Comparison of ENCODE assay signal across 16 cellular contexts in genomic region chr20:56417402-56417801, GRCh38. TPM values are rescaled to one million over a fixed set of nuclear protein-coding genes. Genes with fewer than 3 reads are reported as not detected.
DNase-seq lines count a peak whose midpoint lies in the region; ATAC-seq and TF ChIP-seq lines count a peak whose summit lies in the region.
"Had no signal": no experiment of that assay in that cellular context is flagged by ENCODE, and none has a peak within 500 bp of the region (broad histone marks: within the 10 kb centered on the region; RNA-seq: fewer than 3 reads in every experiment).

No MANE protein-coding gene starts in this region.

- H3K9me3 ChIP-seq in BLaER1 treated with 17β-estradiol and CSF1 and Interleukin-3, amounts not matched to agents 10 nM and 100 nM (replicated peaks in 1 of 11), result no peaks in the 10 kb centered on the region
- H3K9me3 ChIP-seq in CD4-positive, alpha-beta T cell (ENCODE audit: control insufficient read depth, low read length), result no peaks in the 10 kb centered on the region
- no peaks in the 10 kb centered on the region for H3K9me3 ChIP-seq in mesenchymal stem cell (ENCODE audit: control insufficient read depth, low read length)
- H3K9me3 ChIP-seq: ascending aorta, BE2C, esophagus muscularis mucosa had no signal

- no peak for DNase-seq in CD4-positive, alpha-beta T cell
- DNase-seq in mesenchymal stem cell (no peak), posterior cingulate gyrus (no peak)
- no peak for DNase-seq in activated CD4-positive, CD25-positive, alpha-beta regulatory T cell treated with anti-CD3 and anti-CD28 coated beads, Interleukin-2, amount 50 U/mL, for 72 hours
- DNase-seq in stimulated activated CD4-positive, alpha-beta T cell treated with anti-CD3 and anti-CD28 coated beads, Interleukin-2, amount 100 ng/mL, for 24 hours, result no peak
- DNase-seq: BE2C; DMS79; glutamatergic neuron; H9; NCI-H1436; NK-92 treated with Interleukin-12 subunit alpha and Interleukin-12 subunit beta, amount 100 ng/mL, for 24 hours had no signal

- H2BK120ac ChIP-seq in mesenchymal stem cell (ENCODE audit: low read depth, low read length), result no peak overlapping the region

- H2AFZ ChIP-seq in mesenchymal stem cell (ENCODE audit: low read depth, low read length), result no peak overlapping the region

- H3K4me2 ChIP-seq in BLaER1 treated with 17β-estradiol and CSF1 and Interleukin-3, amounts not matched to agents 10 nM and 100 nM, result peak overlapping the region in 6 of 11 experiments; percentile 78 to 84 (median 79); a peak in 9 of 22 replicates
- H3K4me2 ChIP-seq in mesenchymal stem cell (ENCODE audit: low read length, poor library complexity, severe bottlenecking), result no peak overlapping the region

- H3K4me1 Mint-ChIP-seq in CD4-positive, alpha-beta T cell (ENCODE audit: low read depth), result peaks cover 87% of the 10 kb centered on the region
- peaks cover 90% of the 10 kb centered on the region for H3K4me1 Mint-ChIP-seq in activated naive CD8-positive, alpha-beta T cell (ENCODE audit: low read depth)

- H3K4me3 Mint-ChIP-seq in CD4-positive, alpha-beta T cell, result peak overlapping the region; percentile 65
- H3K4me3 Mint-ChIP-seq in activated naive CD8-positive, alpha-beta T cell, result peak overlapping the region; percentile 86
- H3K4me3 Mint-ChIP-seq: H9, WTC11 had no signal

- peak overlapping the region; percentile 6 for H2BK15ac ChIP-seq in mesenchymal stem cell (ENCODE audit: low read depth, poor library complexity, severe bottlenecking)

- no peaks in the 10 kb centered on the region for H3K27me3 Mint-ChIP-seq in CD4-positive, alpha-beta T cell
- H3K27me3 Mint-ChIP-seq in activated naive CD8-positive, alpha-beta T cell, result no peaks in the 10 kb centered on the region

- POLR2A ChIA-PET in CD4-positive, alpha-beta T cell (lab: Charles Lee), result interaction anchor here (1.2 to 2.2 kb wide), 6 partner anchors 12 to 981 kb away, joined by 4 to 9 read pairs (median 8); partner anchors contain the start of genes AURKA, CSTF1 and RTF2

- H3K27ac Mint-ChIP-seq in CD4-positive, alpha-beta T cell, result peak overlapping the region; percentile 91
- H3K27ac Mint-ChIP-seq in activated naive CD8-positive, alpha-beta T cell, result peak overlapping the region; percentile 99
- H3K27ac Mint-ChIP-seq: H9, WTC11 had no signal

- ATAC-seq in CD4-positive, alpha-beta T cell (ENCODE audit: poor library complexity), result no peak
- ATAC-seq: WTC11 had no signal

- H3K23ac ChIP-seq in mesenchymal stem cell (ENCODE audit: low read length in 2 of 2), result no peak overlapping the region

- H3K36me3 ChIP-seq in BLaER1 treated with 17β-estradiol and CSF1 and Interleukin-3, amounts not matched to agents 10 nM and 100 nM, result peaks cover 0 to 9% (median 0%) of the 10 kb centered on the region in 11 experiments; a peak in 2 of 22 replicates
- peaks cover 0 to 4% of the 10 kb centered on the region in 2 experiments for H3K36me3 ChIP-seq in mesenchymal stem cell (ENCODE audit: control insufficient read depth in 1 of 2, insufficient read depth in 2 of 2, low read depth in 1 of 2, low read length in 2 of 2)
- H3K36me3 ChIP-seq: ascending aorta, esophagus muscularis mucosa had no signal

- H3K4me1 ChIP-seq in BLaER1 treated with 17β-estradiol and CSF1 and Interleukin-3, amounts not matched to agents 10 nM and 100 nM, result peaks cover 0 to 89% (median 50%) of the 10 kb centered on the region in 10 experiments; a peak in 17 of 20 replicates
- H3K4me1 ChIP-seq in mesenchymal stem cell (ENCODE audit: control insufficient read depth, insufficient read depth, low read depth, low read length), result peaks cover 18% of the 10 kb centered on the region
- H3K4me1 ChIP-seq: ascending aorta, BE2C had no signal

- peak overlapping the region in 2 of 11 experiments; percentile 54 to 84; a peak in 2 of 22 replicates for H3K27ac ChIP-seq in BLaER1 treated with 17β-estradiol and CSF1 and Interleukin-3, amounts not matched to agents 10 nM and 100 nM
- H3K27ac ChIP-seq in CD4-positive, alpha-beta T cell (ENCODE audit: low read depth, low read length), result peak overlapping the region; percentile 66
- H3K27ac ChIP-seq in mesenchymal stem cell (ENCODE audit: low read length, poor library complexity, severe bottlenecking), result no peak overlapping the region

- CTCF ChIA-PET in CD4-positive, alpha-beta T cell (lab: Charles Lee), result interaction anchor here (1.0 kb wide), 1 partner anchor 22 kb away, joined by 4 read pairs; no protein-coding TSS in a partner anchor

- no peak overlapping the region for H2AK5ac ChIP-seq in mesenchymal stem cell (ENCODE audit: low read length, severe bottlenecking)

- peaks cover 27% of the 10 kb centered on the region for H3K36me3 Mint-ChIP-seq in CD4-positive, alpha-beta T cell (ENCODE audit: low read depth)
- peaks cover 8% of the 10 kb centered on the region for H3K36me3 Mint-ChIP-seq in activated naive CD8-positive, alpha-beta T cell

- H3K27me3 ChIP-seq in BLaER1 treated with 17β-estradiol and CSF1 and Interleukin-3, amounts not matched to agents 10 nM and 100 nM, result peaks cover 0 to 6% (median 0%) of the 10 kb centered on the region in 11 experiments; a peak in 1 of 22 replicates
- H3K27me3 ChIP-seq in CD4-positive, alpha-beta T cell (ENCODE audit: control insufficient read depth, insufficient read depth, low read length), result no peaks in the 10 kb centered on the region
- H3K27me3 ChIP-seq in mesenchymal stem cell (ENCODE audit: control insufficient read depth in 1 of 2, insufficient read depth in 1 of 2, low read length in 2 of 2), result no peaks in the 10 kb centered on the region
- H3K27me3 ChIP-seq: ascending aorta, BE2C, esophagus muscularis mucosa had no signal

- no peak overlapping the region for H4K8ac ChIP-seq in mesenchymal stem cell (ENCODE audit: low read length)

- H3K18ac ChIP-seq in mesenchymal stem cell (ENCODE audit: low read depth in 1 of 2, low read length in 2 of 2), result no peak overlapping the region

- no peak for TF ChIP-seq CTCF in CD4-positive, alpha-beta T cell (IDR thresholded peaks at IDR 0.05)

- H4K91ac ChIP-seq in mesenchymal stem cell (ENCODE audit: low read length), result no peak overlapping the region

- no peak overlapping the region for H3K4me3 ChIP-seq in BLaER1 treated with 17β-estradiol and CSF1 and Interleukin-3, amounts not matched to agents 10 nM and 100 nM
- H3K4me3 ChIP-seq in mesenchymal stem cell (ENCODE audit: insufficient read depth in 1 of 2, low read depth in 1 of 2, low read length in 2 of 2), result no peak overlapping the region
- H3K4me3 ChIP-seq: ascending aorta, esophagus muscularis mucosa had no signal

- H3K79me1 ChIP-seq in mesenchymal stem cell (replicated peaks; ENCODE audit: low read length, poor library complexity, severe bottlenecking), result no peaks in the 10 kb centered on the region

- no peak overlapping the region for H3K14ac ChIP-seq in mesenchymal stem cell (ENCODE audit: low read length in 2 of 2)

- no peak overlapping the region for H2BK5ac ChIP-seq in mesenchymal stem cell (ENCODE audit: low read depth, low read length, poor library complexity, severe bottlenecking)

- no peaks in the 10 kb centered on the region for H4K20me1 ChIP-seq in BLaER1 treated with 17β-estradiol and CSF1 and Interleukin-3, amounts not matched to agents 10 nM and 100 nM

- H3K9ac ChIP-seq in BLaER1 treated with 17β-estradiol and CSF1 and Interleukin-3, amounts not matched to agents 10 nM and 100 nM, result no peak overlapping the region
- H3K9ac ChIP-seq in mesenchymal stem cell (ENCODE audit: low read length), result no peak overlapping the region

- H2BK12ac ChIP-seq in mesenchymal stem cell (ENCODE audit: low read length in 2 of 2), result no peak overlapping the region

- intact Hi-C loops in CD4-positive, alpha-beta T cell (cut with DNase I, micrococcal nuclease), result no loop called here
- intact Hi-C loops in posterior cingulate gyrus (cut with DNase I), result no loop called here

- WGBS in mesenchymal stem cell, result 93% methylated on average over 7 of the region's 7 CpGs

- no peaks in the 10 kb centered on the region for H3K9me3 Mint-ChIP-seq in CD4-positive, alpha-beta T cell
- no peaks in the 10 kb centered on the region for H3K9me3 Mint-ChIP-seq in activated naive CD8-positive, alpha-beta T cell (ENCODE audit: low read depth)
- H3K9me3 Mint-ChIP-seq: H9, WTC11 had no signal

- no peak overlapping the region for H3K4ac ChIP-seq in mesenchymal stem cell (ENCODE audit: low read depth in 1 of 2, low read length in 2 of 2)

RNA-seq across cellular contexts. Expression of gene CASS4, which starts 5.3 kb away (rescaled TPM):
- 10 to 100 TPM; 37.0 to 39.8 TPM for total RNA-seq in CD4-positive, alpha-beta T cell
- 0.14 TPM for polyA plus RNA-seq in mesenchymal stem cell (2013, experiment 1 of 2)
- polyA plus RNA-seq in mesenchymal stem cell (2013, experiment 2 of 2), result 0.19 TPM
- total RNA-seq: H9 had no signal

RNA-seq across cellular contexts. Expression of gene CSTF1, which starts 25.0 kb away (rescaled TPM):
- total RNA-seq in CD4-positive, alpha-beta T cell, result 10 to 100 TPM; 20.7 to 21.8 TPM
- 22.0 TPM for polyA plus RNA-seq in mesenchymal stem cell (2013, experiment 1 of 2)
- 21.8 TPM for polyA plus RNA-seq in mesenchymal stem cell (2013, experiment 2 of 2)

RNA-seq across cellular contexts. Expression of gene AURKA, which starts 25.4 kb away (rescaled TPM):
- under 1 TPM; 0.25 to 0.36 TPM for total RNA-seq in CD4-positive, alpha-beta T cell
- polyA plus RNA-seq in mesenchymal stem cell (2013, experiment 1 of 2), result 13.9 TPM
- polyA plus RNA-seq in mesenchymal stem cell (2013, experiment 2 of 2), result 13.9 TPM
- total RNA-seq: ascending aorta had no signal

RNA-seq across cellular contexts. Expression of gene RTF2, which starts 51.0 kb away (rescaled TPM):
- 10 to 100 TPM; 52.7 to 55.2 TPM for total RNA-seq in CD4-positive, alpha-beta T cell
- polyA plus RNA-seq in mesenchymal stem cell (2013, experiment 1 of 2), result 64.8 TPM
- 64.7 TPM for polyA plus RNA-seq in mesenchymal stem cell (2013, experiment 2 of 2)

RNA-seq across cellular contexts. Expression of gene FAM210B, which starts 58.6 kb away (rescaled TPM):
- total RNA-seq in CD4-positive, alpha-beta T cell, result 10 to 100 TPM; 14.4 to 14.7 TPM
- 30.8 TPM for polyA plus RNA-seq in mesenchymal stem cell (2013, experiment 1 of 2)
- polyA plus RNA-seq in mesenchymal stem cell (2013, experiment 2 of 2), result 31.8 TPM
